ENCODE assay signal across 24 cellular contexts in the genomic region with DNA sequence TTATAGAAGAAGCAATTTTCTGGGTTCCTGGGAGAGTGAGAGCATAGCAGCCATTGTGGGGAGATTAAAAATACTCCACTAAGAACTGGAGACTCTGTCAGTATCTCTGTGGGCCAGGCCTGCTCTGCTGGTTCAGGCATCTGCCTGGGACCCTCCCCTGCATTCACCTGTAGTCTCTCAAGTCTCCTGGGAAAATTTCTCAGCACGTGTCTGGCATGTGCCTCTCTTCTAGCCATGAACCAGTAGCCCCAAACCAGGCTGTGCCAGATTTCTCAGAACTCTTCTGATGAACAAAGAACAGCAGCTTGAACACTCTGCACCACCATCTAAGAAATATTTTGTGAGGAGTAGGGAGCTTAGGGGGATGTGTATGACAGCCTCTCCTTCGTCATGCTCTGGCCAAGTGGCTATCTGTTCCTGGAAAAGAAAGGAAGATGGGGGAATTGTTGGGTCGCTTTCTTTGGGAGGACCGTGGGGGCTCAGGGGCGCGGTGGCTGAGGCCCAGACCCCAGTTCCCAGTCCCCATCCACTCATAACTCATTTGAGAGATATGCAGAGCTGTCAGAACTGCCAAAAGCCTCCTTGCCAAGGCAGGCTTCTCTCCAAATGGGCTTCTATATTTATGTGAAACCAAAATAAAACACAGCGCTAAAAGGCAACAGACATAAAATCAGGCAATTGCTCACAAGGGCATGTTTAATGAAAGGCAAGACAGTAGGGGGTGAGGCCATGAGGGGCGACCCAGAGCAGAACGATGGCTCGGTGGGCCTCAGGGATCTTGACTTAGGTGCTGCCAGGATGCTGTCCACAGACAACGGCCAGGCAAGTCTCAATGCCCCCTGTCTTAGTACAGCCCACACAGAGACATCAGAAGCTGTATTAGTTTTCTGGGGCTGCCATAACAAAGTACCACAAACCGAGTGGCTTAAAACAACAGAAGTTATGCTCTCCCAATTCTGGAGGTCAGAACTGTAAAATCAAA.
A peak's percentile ranks its signal among the peaks of the same experiment; 100 is the strongest.
DNase-seq lines count a peak whose midpoint lies in the region; ATAC-seq, FAIRE-seq and TF ChIP-seq lines count a peak whose summit lies in the region.
"Had no signal": no experiment of that assay in that cellular context is flagged by ENCODE, and none has a peak within 500 bp of the region (broad histone marks: within the 10 kb centered on the region; RNA-seq: fewer than 3 reads in every experiment).

No MANE protein-coding gene starts in this region.

- H3K56ac ChIP-seq in IMR-90 (ENCODE audit: extremely low read depth, insufficient read depth, low read length): no peak overlapping the region

- CTCF ChIA-PET in IMR-90 (lab: Yijun Ruan, JAX): no interaction called here
- CTCF ChIA-PET in SK-N-SH (lab: Yijun Ruan, JAX): no interaction called here

- H3K4me3 ChIP-seq in IMR-90 (ENCODE audit: insufficient read depth, low read depth, low read length) (no peak overlapping the region), SK-N-SH (ENCODE audit: low read depth in 2 of 2, low read length in 1 of 2) (no peak overlapping the region)
- H3K4me3 ChIP-seq: BLaER1, SK-N-MC had no signal

- no peaks in the 10 kb centered on the region for H3K79me2 ChIP-seq in SK-N-SH (ENCODE audit: insufficient read depth)

- no peak for FAIRE-seq in frontal cortex (lab: Jason Lieb, UNC)
- FAIRE-seq: RCC 7860 had no signal

- H2AK9ac ChIP-seq in IMR-90 (replicated peaks; ENCODE audit: low read depth, low read length, poor library complexity): no peak overlapping the region

- BruUV-seq in IMR-90 (replicated peaks; lab: Mats Ljungman, UMichigan): no TSS peak

- no peak overlapping the region for H2BK5ac ChIP-seq in IMR-90 (ENCODE audit: low read depth, low read length, poor library complexity, severe bottlenecking)

- no peak overlapping the region for H2BK20ac ChIP-seq in IMR-90 (ENCODE audit: low read depth, low read length)

- H3K27me3 ChIP-seq in IMR-90 (ENCODE audit: control insufficient read depth, insufficient read depth, low read length) (no peaks in the 10 kb centered on the region; the same call in 1 of the 2 replicates), SK-N-SH (ENCODE audit: insufficient read depth) (no peaks in the 10 kb centered on the region)
- H3K27me3 ChIP-seq: BLaER1 had no signal

- no peak overlapping the region for H3K14ac ChIP-seq in IMR-90 (replicated peaks; ENCODE audit: low read depth, low read length)

- no peak overlapping the region for H4K91ac ChIP-seq in IMR-90 (ENCODE audit: insufficient read depth, low read depth, low read length)

- no peak for ATAC-seq in IMR-90 (ENCODE audit: low read depth)
- peak; percentile 88 for ATAC-seq in Right ventricle myocardium superior (ENCODE audit: poor library complexity)
- no peak for ATAC-seq in GM21390 (IDR thresholded peaks at IDR 0.05; ENCODE audit: unreplicated experiment)
- ATAC-seq: stimulated activated naive B cell treated with anti-CD40 and anti-IgM and Interleukin-4, amounts not matched to agents 10 μg/mL and 1 μg/mL and 100 μg/mL, for 72 hours had no signal

- H3K4me2 ChIP-seq in IMR-90 (ENCODE audit: low read depth, low read length) (no peak overlapping the region), SK-N-SH (no peak overlapping the region)
- H3K4me2 ChIP-seq: BLaER1 had no signal

- intact Hi-C loops in IMR-90 (cut with micrococcal nuclease) (no loop called here), Right ventricle myocardium superior (cut with DNase I) (no loop called here)

- H3K36me3 ChIP-seq in IMR-90 (ENCODE audit: control insufficient read depth, insufficient read depth, low read length) (no peaks in the 10 kb centered on the region), SK-N-SH (replicated peaks in 1 of 2; ENCODE audit: control insufficient read depth in 1 of 2, insufficient read depth in 2 of 2, low read length in 1 of 2) (no peaks in the 10 kb centered on the region)
- H3K36me3 ChIP-seq: BLaER1 had no signal

- no peaks in the 10 kb centered on the region for H3K27me3 Mint-ChIP-seq in neural crest cell (ENCODE audit: low read depth)
- no peaks in the 10 kb centered on the region for H3K27me3 Mint-ChIP-seq in mesothelial cell of epicardium (ENCODE audit: low read depth)

- dilution Hi-C loops in IMR-90 (cut with HindIII; ENCODE audit: low sequenced_read_pairs, unreplicated experiment): no loop called here

- in situ Hi-C loops in IMR-90 (cut with MboI; ENCODE audit: low sequenced_read_pairs): no loop called here

- no peak overlapping the region for H3K4ac ChIP-seq in IMR-90 (ENCODE audit: low read depth, low read length)

- H3K9me3 Mint-ChIP-seq in neural crest cell: peaks cover 9% of the 10 kb centered on the region
- H3K9me3 Mint-ChIP-seq in mesothelial cell of epicardium: peaks cover 20% of the 10 kb centered on the region
- H3K9me3 Mint-ChIP-seq: activated B cell treated with CpG ODN at 0.5 μM for 24 hours had no signal

- TF ChIP-seq POLR2A in IMR-90 (IDR thresholded peaks at IDR 0.05; ENCODE audit: low read depth, low read length): no peak

- TF ChIP-seq CTCF in IMR-90 (conservative IDR thresholded peaks at IDR 0.05; ENCODE audit: low read depth, low read length) (no peak), neural crest cell (conservative IDR thresholded peaks at IDR 0.05) (no peak), SK-N-SH (IDR thresholded peaks at IDR 0.05) (no peak), mesothelial cell of epicardium (IDR thresholded peaks at IDR 0.05; ENCODE audit: unreplicated experiment) (no peak)

- POLR2A ChIA-PET in IMR-90 (lab: Charles Lee; ENCODE audit: unreplicated experiment) (no interaction called here), SK-N-SH (lab: Yijun Ruan, JAX) (no interaction called here)

- no peak for TF ChIP-seq RAD21 in IMR-90 (IDR thresholded peaks at IDR 0.05; ENCODE audit: low read length)
- TF ChIP-seq RAD21 in SK-N-SH (IDR thresholded peaks at IDR 0.05; ENCODE audit: low read length): no peak

- no peak overlapping the region; the same call in 1 of the 2 replicates for H3K18ac ChIP-seq in IMR-90 (ENCODE audit: low read depth, low read length)

- no peaks in the 10 kb centered on the region for H4K20me1 ChIP-seq in IMR-90 (ENCODE audit: insufficient read depth, low read length)
- no peaks in the 10 kb centered on the region for H4K20me1 ChIP-seq in SK-N-SH (ENCODE audit: insufficient read depth)
- H4K20me1 ChIP-seq: BLaER1 had no signal

- no peak overlapping the region; the same call in 1 of the 2 replicates for H4K5ac ChIP-seq in IMR-90 (ENCODE audit: low read depth, low read length)

- no peak overlapping the region for H2BK15ac ChIP-seq in IMR-90 (ENCODE audit: low read depth, low read length)

- H3K27ac ChIP-seq in IMR-90 (ENCODE audit: insufficient read depth, low read length) (peak overlapping the region; percentile 10; the same call in 1 of the 2 replicates), SK-N-SH (ENCODE audit: low read depth in 2 of 2, low read length in 1 of 2) (no peak overlapping the region)
- H3K27ac ChIP-seq: BLaER1, SK-N-MC had no signal

- H3K4me1 ChIP-seq in IMR-90 (ENCODE audit: control insufficient read depth, insufficient read depth, low read length) (peaks cover 2% of the 10 kb centered on the region; the same call in 1 of the 2 replicates), SK-N-SH (ENCODE audit: control insufficient read depth in 1 of 2, insufficient read depth in 2 of 2, low read depth in 1 of 2, low read length in 1 of 2) (no peaks in the 10 kb centered on the region)
- H3K4me1 ChIP-seq: Caco-2 had no signal

- H3K36me3 Mint-ChIP-seq in neural crest cell (ENCODE audit: low read depth): peaks cover 9% of the 10 kb centered on the region
- no peaks in the 10 kb centered on the region for H3K36me3 Mint-ChIP-seq in mesothelial cell of epicardium
- H3K36me3 Mint-ChIP-seq: stimulated activated naive B cell treated with anti-CD40 and anti-IgM and Interleukin-4, amounts not matched to agents 10 μg/mL and 1 μg/mL and 100 μg/mL, for 72 hours had no signal

- no peaks in the 10 kb centered on the region for H3K9me1 ChIP-seq in IMR-90 (ENCODE audit: insufficient read depth, low read length)

- WGBS in IMR-90 (ENCODE audit: extremely low coverage in 2 of 2, insufficient read length in 1 of 2), 2 experiments: 33% methylated on average over 1 of the region's 12 CpGs; no CpG with 5 or more reads in 1 of the 2 experiments
- 59% methylated on average over 12 of the region's 12 CpGs for WGBS in SK-N-SH (ENCODE audit: low lambda C conversion rate)

- no peak overlapping the region for H4K8ac ChIP-seq in IMR-90 (ENCODE audit: low read depth in 2 of 2, low read length in 2 of 2)

- H3K9ac ChIP-seq in IMR-90 (ENCODE audit: low read depth, low read length): no peak overlapping the region
- no peak overlapping the region for H3K9ac ChIP-seq in SK-N-SH
- H3K9ac ChIP-seq: BLaER1 had no signal

- TF ChIP-seq EP300 in SK-N-SH (IDR thresholded peaks at IDR 0.05; ENCODE audit: borderline replicate concordance in 1 of 2, low read depth in 1 of 2, low read length in 1 of 2): no peak

- H3K9me2 ChIP-seq in SK-N-SH: no peaks in the 10 kb centered on the region

- DNase-seq in IMR-90: no peak
- peak; percentile 83 for DNase-seq in Right ventricle myocardium superior
- DNase-seq in neural crest cell (ENCODE audit: low read depth, low spot score): no peak
- peak; percentile 21 for DNase-seq in superior temporal gyrus (ENCODE audit: extremely low spot score)
- no peak for DNase-seq in SK-N-SH
- DNase-seq in mesothelial cell of epicardium (ENCODE audit: low spot score in 2 of 2, unreplicated experiment in 2 of 2): no peak
- DNase-seq in frontal cortex (ENCODE audit: low spot score in 2 of 2): no peak
- DNase-seq: activated B cell treated with CpG ODN at 0.5 μM for 24 hours; activated CD4-positive, alpha-beta T cell treated with anti-CD3 and anti-CD28 coated beads, Interleukin-2, amount 50 U/mL, for 48 hours; activated effector memory CD4-positive, alpha-beta T cell treated with anti-CD3 and anti-CD28 coated beads, Interleukin-2, amount 50 U/mL, for 16 hours; Caco-2; dermis blood vessel endothelial cell; EL; kidney glomerular epithelial cell; NCI-H1105 treated with DMSO at 0.1 percent for 48 hours; NCI-H2107; NCI-H510A treated with DMSO at 0.1 percent for 48 hours; nucleus accumbens; stimulated activated naive B cell treated with anti-CD40 and anti-IgM and Interleukin-4, amounts not matched to agents 10 μg/mL and 1 μg/mL and 100 μg/mL, for 72 hours; T-helper 9 cell had no signal

- no peak overlapping the region for H2BK120ac ChIP-seq in IMR-90 (ENCODE audit: low read depth, low read length)

- H3F3A ChIP-seq in SK-N-SH (replicated peaks; ENCODE audit: insufficient read depth): no peaks in the 10 kb centered on the region

- H3K4me3 Mint-ChIP-seq in neural crest cell (no peak overlapping the region), mesothelial cell of epicardium (no peak overlapping the region)
- H3K4me3 Mint-ChIP-seq: activated B cell treated with CpG ODN at 0.5 μM for 24 hours; stimulated activated naive B cell treated with anti-CD40 and anti-IgM and Interleukin-4, amounts not matched to agents 10 μg/mL and 1 μg/mL and 100 μg/mL, for 72 hours had no signal

- H3K9me3 ChIP-seq in IMR-90 (ENCODE audit: control insufficient read depth, insufficient read depth, low read length): 0 out of 2 replicates have a peak, but pooled peaks cover 2% of the 10 kb centered on the region
- no peaks in the 10 kb centered on the region for H3K9me3 ChIP-seq in SK-N-SH
- H3K9me3 ChIP-seq: Caco-2 had no signal

- H3K79me1 ChIP-seq in IMR-90 (ENCODE audit: low read depth in 1 of 2, low read length in 2 of 2): no peaks in the 10 kb centered on the region

- no peak overlapping the region for H2AFZ ChIP-seq in IMR-90 (replicated peaks; ENCODE audit: low read length, poor library complexity)
- no peak overlapping the region for H2AFZ ChIP-seq in SK-N-SH (ENCODE audit: low read depth)

- peak overlapping the region; percentile 20 for H3K27ac Mint-ChIP-seq in neural crest cell (ENCODE audit: unreplicated experiment)
- no peak overlapping the region for H3K27ac Mint-ChIP-seq in mesothelial cell of epicardium
- H3K27ac Mint-ChIP-seq: activated B cell treated with CpG ODN at 0.5 μM for 24 hours; stimulated activated naive B cell treated with anti-CD40 and anti-IgM and Interleukin-4, amounts not matched to agents 10 μg/mL and 1 μg/mL and 100 μg/mL, for 72 hours had no signal

- no peak overlapping the region; the same call in 1 of the 2 replicates for H3K23ac ChIP-seq in IMR-90 (ENCODE audit: low read depth, low read length)

- no peak overlapping the region for H2AK5ac ChIP-seq in IMR-90 (ENCODE audit: low read depth, low read length)

- no peaks in the 10 kb centered on the region for H3K4me1 Mint-ChIP-seq in neural crest cell
- H3K4me1 Mint-ChIP-seq in mesothelial cell of epicardium: no peaks in the 10 kb centered on the region
- H3K4me1 Mint-ChIP-seq: activated B cell treated with CpG ODN at 0.5 μM for 24 hours; stimulated activated naive B cell treated with anti-CD40 and anti-IgM and Interleukin-4, amounts not matched to agents 10 μg/mL and 1 μg/mL and 100 μg/mL, for 72 hours had no signal

Comparison
In these comparisons a context has a peak if more than half of its experiments do, and no peak if none do; other contexts are left out.
1. DNase-seq: peak in Right ventricle myocardium superior (single experiment) and superior temporal gyrus (single experiment); none in IMR-90 (single experiment), neural crest cell (single experiment), SK-N-SH (single experiment), mesothelial cell of epicardium (0 of 2) and frontal cortex (0 of 2).